25 cellular contexts compared by ENCODE assay signal in the genomic region with DNA sequence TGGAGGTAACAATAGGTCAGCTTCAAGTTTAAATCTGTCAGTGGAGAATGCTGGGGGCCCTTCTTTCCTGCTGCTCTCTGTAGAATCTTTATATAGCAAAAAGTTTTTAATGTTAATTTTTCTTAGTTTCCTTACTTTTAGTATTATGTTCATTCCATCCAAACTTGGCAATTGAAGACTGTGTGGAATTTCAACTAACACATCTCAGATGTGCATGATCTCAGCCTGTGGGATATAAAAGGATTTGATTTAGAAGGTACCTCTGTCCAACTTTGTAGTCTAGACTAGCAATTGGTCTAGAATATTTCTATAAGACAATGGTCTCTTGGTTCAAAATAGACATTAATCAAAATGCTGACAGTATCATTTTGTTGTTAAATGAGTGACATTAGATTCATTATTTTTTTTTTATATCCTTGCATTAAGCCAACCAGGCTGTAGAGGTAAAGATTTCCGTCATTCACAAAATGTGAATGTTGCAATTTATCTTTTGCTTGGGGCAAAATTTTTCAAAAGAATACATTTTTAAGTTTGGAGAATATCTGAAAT.
"Had no signal": no experiment of that assay in that cellular context is flagged by ENCODE, and none has a peak within 500 bp of the region (broad histone marks: within the 10 kb centered on the region; RNA-seq: fewer than 3 reads in every experiment).

No MANE protein-coding gene starts in this region.

- H3K36me3 ChIP-seq: breast epithelium, esophagus squamous epithelium, heart right ventricle, left lung, neutrophil, sigmoid colon, thoracic aorta, uterus had no signal

- DNase-seq: activated B cell treated with CpG ODN at 0.5 μM for 24 hours; activated CD4-positive, alpha-beta T cell treated with anti-CD3 and anti-CD28 coated beads, Interleukin-2, amount 50 U/mL, for 1 hour; activated CD8-positive, alpha-beta T cell treated with anti-CD3 and anti-CD28 coated beads for 36 hours; activated gamma-delta T cell treated with Interleukin-2 at 50 U/mL for 16 hours; activated naive CD8-positive, alpha-beta T cell treated with anti-CD3 and anti-CD28 coated beads, Interleukin-2, amount 50 U/mL, for 24 hours; activated T-cell treated with anti-CD3 and anti-CD28 coated beads, Interleukin-2, amount 50 U/mL, for 4 hours; central memory CD4-positive, alpha-beta T cell; effector CD4-positive, alpha-beta T cell; esophagus squamous epithelium; foreskin keratinocyte; heart right ventricle; left lung; nephron progenitor cell; retina; sigmoid colon; small intestine; stimulated activated CD4-positive, alpha-beta T cell treated with anti-CD3 and anti-CD28 coated beads, Interleukin-4, amount 100 ng/mL, for 24 hours; uterus had no signal

- ATAC-seq: activated CD8-positive, alpha-beta T cell treated with anti-CD3 and anti-CD28 coated beads for 36 hours; activated naive CD8-positive, alpha-beta T cell treated with anti-CD3 and anti-CD28 coated beads, Interleukin-2, amount 50 U/mL, for 24 hours; activated T-cell treated with anti-CD3 and anti-CD28 coated beads, Interleukin-2, amount 50 U/mL, for 4 hours; activated T-helper 17 cell treated with anti-CD3 and anti-CD28 coated beads, Interleukin-2, amount 50 U/mL, for 72 hours; foreskin keratinocyte; heart right ventricle; left lung; stimulated activated effector memory CD8-positive, alpha-beta T cell treated with anti-CD3 and anti-CD28 coated beads, Interleukin-12 subunit alpha, Interleukin-12 subunit beta, amount 100 ng/mL, for 72 hours had no signal

- H3K4me1 ChIP-seq: breast epithelium, esophagus squamous epithelium, foreskin keratinocyte, heart right ventricle, left lung, sigmoid colon, uterus had no signal

- H3K9me3 ChIP-seq: breast epithelium, esophagus squamous epithelium, heart right ventricle, left lung, neutrophil, sigmoid colon, thoracic aorta, uterus had no signal

- H3K4me3 ChIP-seq: breast epithelium, esophagus squamous epithelium, heart right ventricle, left lung, lung, sigmoid colon, thoracic aorta, uterus had no signal

- H3K27ac ChIP-seq: breast epithelium, epithelial cell of prostate, esophagus squamous epithelium, foreskin keratinocyte, heart right ventricle, left lung, neutrophil, sigmoid colon, thoracic aorta, uterus had no signal

- H3K27me3 ChIP-seq: breast epithelium, esophagus squamous epithelium, foreskin keratinocyte, heart right ventricle, left lung, neutrophil, sigmoid colon, uterus had no signal
